ENCODE assay signal across 19 cellular contexts in the genomic region with DNA sequence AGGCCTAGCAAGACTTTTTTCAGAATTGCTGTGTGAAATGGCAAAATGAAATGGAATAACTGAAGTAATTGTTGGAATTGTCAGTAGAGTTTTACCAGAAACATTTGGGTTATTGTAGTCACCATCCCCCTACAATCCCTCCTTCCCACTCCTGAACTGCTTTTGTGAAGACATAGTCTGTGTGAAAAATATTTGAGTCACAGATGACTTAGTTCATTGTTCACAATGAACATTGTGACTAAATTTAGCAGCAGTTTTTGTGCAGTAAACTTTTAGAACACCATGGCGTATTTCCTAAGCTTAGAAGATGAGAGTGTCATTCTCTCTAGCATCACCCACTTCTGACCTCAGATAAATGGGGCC. TPM values are rescaled to one million over a fixed set of nuclear protein-coding genes. Genes with fewer than 3 reads are reported as not detected.
DNase-seq lines count a peak whose midpoint lies in the region; ATAC-seq, FAIRE-seq and TF ChIP-seq lines count a peak whose summit lies in the region.
"Had no signal": no experiment of that assay in that cellular context is flagged by ENCODE, and none has a peak within 500 bp of the region (broad histone marks: within the 10 kb centered on the region; RNA-seq: fewer than 3 reads in every experiment).

No MANE protein-coding gene starts in this region.

- no peak overlapping the region for H2BK12ac ChIP-seq in trophoblast cell (ENCODE audit: low read length)

- intact Hi-C loops in tibial artery (cut with DNase I; ENCODE audit: low total_unique reads) = loop anchor here (10.0 kb wide), 1 partner anchor 244 kb away; no protein-coding TSS in a partner anchor
- intact Hi-C loops in right cardiac atrium (cut with DNase I) = no loop called here

- no peaks in the 10 kb centered on the region for H3K79me2 ChIP-seq in GM23248 (ENCODE audit: insufficient read depth)
- no peaks in the 10 kb centered on the region for H3K79me2 ChIP-seq in trophoblast cell (ENCODE audit: control insufficient read depth, insufficient read depth, low read length, poor library complexity)

- H3K4me3 ChIP-seq in GM23248 (no peak overlapping the region), bronchial epithelial cell (ENCODE audit: low read depth, low read length) (no peak overlapping the region), trophoblast cell (ENCODE audit: low read depth, low read length) (no peak overlapping the region), tibial artery (no peak overlapping the region), right cardiac atrium (ENCODE audit: low read length) (no peak overlapping the region)
- H3K4me3 ChIP-seq: GM12878 had no signal

- H3K4me3 Mint-ChIP-seq in activated CD8-positive, alpha-beta memory T cell treated with anti-CD3 and anti-CD28 coated beads, Interleukin-2, amount 10 ng/mL, durations not matched to agents 7 days and 5 days = no peak overlapping the region
- no peak overlapping the region for H3K4me3 Mint-ChIP-seq in activated naive CD4-positive, alpha-beta T cell treated with anti-CD3 and anti-CD28 coated beads, Interleukin-2, amount 10 ng/mL, durations not matched to agents 7 days and 5 days

- H3K9me3 ChIP-seq in GM23248 (ENCODE audit: low read depth) = no peaks in the 10 kb centered on the region
- H3K9me3 ChIP-seq in trophoblast cell (ENCODE audit: insufficient read depth, low read depth, low read length) = peaks cover 5% of the 10 kb centered on the region
- H3K9me3 ChIP-seq in tibial artery = no peaks in the 10 kb centered on the region
- H3K9me3 ChIP-seq in right cardiac atrium (ENCODE audit: control insufficient read depth, low read length) = no peaks in the 10 kb centered on the region

- H3K14ac ChIP-seq in trophoblast cell (ENCODE audit: low read length) = no peak overlapping the region

- H3K4me1 ChIP-seq in GM23248 (ENCODE audit: insufficient read depth) (0 out of 2 replicates have a peak, but pooled peaks cover 6% of the 10 kb centered on the region), trophoblast cell (ENCODE audit: control insufficient read depth in 1 of 2, insufficient read depth in 2 of 2, low read length in 2 of 2) (peaks cover 3 to 8% of the 10 kb centered on the region in 2 experiments), tibial artery (no peaks in the 10 kb centered on the region), right cardiac atrium (ENCODE audit: control insufficient read depth, insufficient read depth, low read length) (no peaks in the 10 kb centered on the region)

- peaks cover 15% of the 10 kb centered on the region for H3K79me1 ChIP-seq in trophoblast cell (ENCODE audit: low read length)

- H3K36me3 ChIP-seq in GM23248 (ENCODE audit: low read depth) (no peaks in the 10 kb centered on the region), bronchial epithelial cell (ENCODE audit: control insufficient read depth, insufficient read depth, low read length) (no peaks in the 10 kb centered on the region), trophoblast cell (ENCODE audit: control insufficient read depth in 1 of 2, insufficient read depth in 2 of 2, low read length in 2 of 2) (no peaks in the 10 kb centered on the region), tibial artery (no peaks in the 10 kb centered on the region)

- CTCF ChIA-PET in activated CD8-positive, alpha-beta memory T cell treated with anti-CD3 and anti-CD28 coated beads, Interleukin-2, amount 10 ng/mL, durations not matched to agents 7 days and 5 days (lab: Charles Lee) = interaction anchor here (1.0 kb wide), 1 partner anchor 51 kb away, joined by 3 read pairs; no protein-coding TSS in a partner anchor
- CTCF ChIA-PET in activated naive CD4-positive, alpha-beta T cell treated with anti-CD3 and anti-CD28 coated beads, Interleukin-2, amount 10 ng/mL, durations not matched to agents 7 days and 5 days (lab: Charles Lee) = no interaction called here

- in situ Hi-C loops in GM23248 (cut with MboI) = no loop called here

- H3K27ac ChIP-seq in GM23248 (no peak overlapping the region), trophoblast cell (ENCODE audit: low read depth, low read length) (peak overlapping the region; percentile 75), tibial artery (no peak overlapping the region), right cardiac atrium (ENCODE audit: low read length) (no peak overlapping the region)
- H3K27ac ChIP-seq: C4-2B, KMS-11 had no signal

- TF ChIP-seq CTCF in bronchial epithelial cell (IDR thresholded peaks at IDR 0.05; ENCODE audit: insufficient read depth, low read length, severe bottlenecking) (no peak), tibial artery (IDR thresholded peaks at IDR 0.05) (no peak)

- H4K20me1 ChIP-seq in GM23248 (ENCODE audit: insufficient read depth) = no peaks in the 10 kb centered on the region

- 0 out of 2 replicates have a peak overlapping the region, but pooled peaks have one; percentile 3 for H3K9ac ChIP-seq in GM23248
- H3K9ac ChIP-seq in trophoblast cell (ENCODE audit: low read length) = no peak overlapping the region
- H3K9ac ChIP-seq: KMS-11 had no signal

- no peak overlapping the region for H3K23ac ChIP-seq in trophoblast cell (ENCODE audit: low read length)

- H3K4me1 Mint-ChIP-seq in activated CD8-positive, alpha-beta memory T cell treated with anti-CD3 and anti-CD28 coated beads, Interleukin-2, amount 10 ng/mL, durations not matched to agents 7 days and 5 days = no peaks in the 10 kb centered on the region
- H3K4me1 Mint-ChIP-seq in activated naive CD4-positive, alpha-beta T cell treated with anti-CD3 and anti-CD28 coated beads, Interleukin-2, amount 10 ng/mL, durations not matched to agents 7 days and 5 days = no peaks in the 10 kb centered on the region

- H3K4ac ChIP-seq in trophoblast cell (ENCODE audit: low read depth, low read length) = no peak overlapping the region

- FAIRE-seq in bronchial epithelial cell (lab: Jason Lieb, UNC) = no peak
- FAIRE-seq: GM12878, H54, HepG2 had no signal

- H2AFZ ChIP-seq in GM23248 (no peak overlapping the region), trophoblast cell (ENCODE audit: insufficient read depth, low read length, poor library complexity) (no peak overlapping the region)

- no peak overlapping the region for H3K27ac Mint-ChIP-seq in activated CD8-positive, alpha-beta memory T cell treated with anti-CD3 and anti-CD28 coated beads, Interleukin-2, amount 10 ng/mL, durations not matched to agents 7 days and 5 days
- no peak overlapping the region for H3K27ac Mint-ChIP-seq in activated naive CD4-positive, alpha-beta T cell treated with anti-CD3 and anti-CD28 coated beads, Interleukin-2, amount 10 ng/mL, durations not matched to agents 7 days and 5 days

- no peak overlapping the region for H2BK120ac ChIP-seq in trophoblast cell (ENCODE audit: insufficient read depth, low read length, poor library complexity)

- H2AK5ac ChIP-seq in trophoblast cell (ENCODE audit: low read length) = no peak overlapping the region

- H3K18ac ChIP-seq in trophoblast cell (ENCODE audit: low read length) = no peak overlapping the region

- no peaks in the 10 kb centered on the region; the same call in 1 of the 2 replicates for H3F3A ChIP-seq in GM23248 (ENCODE audit: insufficient read depth)

- no peak overlapping the region for H4K12ac ChIP-seq in trophoblast cell (ENCODE audit: low read depth, low read length)

- no peak overlapping the region for H4K8ac ChIP-seq in trophoblast cell (ENCODE audit: low read depth, low read length)

- H3K36me3 Mint-ChIP-seq in activated CD8-positive, alpha-beta memory T cell treated with anti-CD3 and anti-CD28 coated beads, Interleukin-2, amount 10 ng/mL, durations not matched to agents 7 days and 5 days = peaks cover 1% of the 10 kb centered on the region
- H3K36me3 Mint-ChIP-seq in activated naive CD4-positive, alpha-beta T cell treated with anti-CD3 and anti-CD28 coated beads, Interleukin-2, amount 10 ng/mL, durations not matched to agents 7 days and 5 days = no peaks in the 10 kb centered on the region

- H2BK5ac ChIP-seq in trophoblast cell (ENCODE audit: low read depth, low read length, poor library complexity) = no peak overlapping the region

- peaks cover 6% of the 10 kb centered on the region for H3K9me3 Mint-ChIP-seq in activated CD8-positive, alpha-beta memory T cell treated with anti-CD3 and anti-CD28 coated beads, Interleukin-2, amount 10 ng/mL, durations not matched to agents 7 days and 5 days (ENCODE audit: low read depth)
- H3K9me3 Mint-ChIP-seq in activated naive CD4-positive, alpha-beta T cell treated with anti-CD3 and anti-CD28 coated beads, Interleukin-2, amount 10 ng/mL, durations not matched to agents 7 days and 5 days = peaks cover 1% of the 10 kb centered on the region

- 44 to 50% methylated on average over 1 of the region's 1 CpG for WGBS in GM23248 (ENCODE audit: low coverage in 1 of 2, low lambda C conversion rate in 2 of 2, missing lambda C conversion rate in 2 of 2), 2 experiments
- no CpG with 5 or more reads among the region's 1 CpG for WGBS in trophoblast cell (ENCODE audit: extremely low coverage, insufficient coverage, insufficient read length)
- WGBS in right cardiac atrium = 35% methylated on average over 1 of the region's 1 CpG

- DNase-seq in GM23248 (peak; percentile 18), bronchial epithelial cell (ENCODE audit: low read depth) (peak; percentile 4), trophoblast cell (no peak), tibial artery (no peak), right cardiac atrium (no peak)
- no peak for DNase-seq in activated CD8-positive, alpha-beta memory T cell treated with anti-CD3 and anti-CD28 coated beads, Interleukin-2, amount 10 ng/mL, durations not matched to agents 7 days and 5 days
- no peak for DNase-seq in activated naive CD4-positive, alpha-beta T cell treated with anti-CD3 and anti-CD28 coated beads, Interleukin-2, amount 10 ng/mL, durations not matched to agents 7 days and 5 days
- DNase-seq: DMS79, NCI-H1105, NCI-H187 treated with DMSO at 0.1 percent for 48 hours, NCI-H2171, NCI-H510A, RPMI8226 had no signal

- H3K27me3 ChIP-seq in GM23248 (replicated peaks; ENCODE audit: insufficient read depth) (peaks cover 8% of the 10 kb centered on the region; the same call in 1 of the 2 replicates), bronchial epithelial cell (ENCODE audit: control insufficient read depth, insufficient read depth, low read length) (no peaks in the 10 kb centered on the region), trophoblast cell (ENCODE audit: insufficient read depth, low read length) (no peaks in the 10 kb centered on the region), tibial artery (no peaks in the 10 kb centered on the region), right cardiac atrium (ENCODE audit: control insufficient read depth, insufficient read depth) (no peaks in the 10 kb centered on the region)

- ATAC-seq in right cardiac atrium = no peak
- no peak for ATAC-seq in activated CD8-positive, alpha-beta memory T cell treated with anti-CD3 and anti-CD28 coated beads, Interleukin-2, amount 10 ng/mL, durations not matched to agents 7 days and 5 days
- ATAC-seq: HepG2 had no signal

- H3K9me2 ChIP-seq in GM23248 (ENCODE audit: insufficient read depth) = no peaks in the 10 kb centered on the region

- no peak overlapping the region for H3K4me2 ChIP-seq in GM23248 (ENCODE audit: unreplicated experiment)
- H3K4me2 ChIP-seq in trophoblast cell (ENCODE audit: low read length) = no peak overlapping the region
- H3K4me2 ChIP-seq: KMS-11 had no signal

- peaks cover 28% of the 10 kb centered on the region for H3K27me3 Mint-ChIP-seq in activated CD8-positive, alpha-beta memory T cell treated with anti-CD3 and anti-CD28 coated beads, Interleukin-2, amount 10 ng/mL, durations not matched to agents 7 days and 5 days
- peaks cover 14% of the 10 kb centered on the region for H3K27me3 Mint-ChIP-seq in activated naive CD4-positive, alpha-beta T cell treated with anti-CD3 and anti-CD28 coated beads, Interleukin-2, amount 10 ng/mL, durations not matched to agents 7 days and 5 days

- no peak overlapping the region for H4K91ac ChIP-seq in trophoblast cell (ENCODE audit: low read depth, low read length)

RNA-seq across cellular contexts. Expression of gene OTOR, which starts 11.0 kb away (rescaled TPM):
- not detected in 2 replicates for total RNA-seq in GM23248 (2014; rRNA removed; shearing (Covaris generic))
- not detected in 2 replicates for polyA plus RNA-seq in GM23248 (2016; fragmentation: Nextera tagmentation; extraction: Ambion mirVana)
- not detected in 2 replicates for total RNA-seq in bronchial epithelial cell
- 0.11 and 0.14 TPM in 2 replicates for polyA plus RNA-seq in trophoblast cell (2013)
- not detected for total RNA-seq in right cardiac atrium
- polyA plus RNA-seq in right cardiac atrium = not detected
- not detected for total RNA-seq in activated CD8-positive, alpha-beta memory T cell treated with anti-CD3 and anti-CD28 coated beads, Interleukin-2, amount 10 ng/mL, durations not matched to agents 7 days and 5 days
- total RNA-seq: G401, GM12878, HepG2 had no signal
- polyA plus RNA-seq: GM12878, HepG2 had no signal

RNA-seq across cellular contexts. Expression of gene SNRPB2, which starts 29.3 kb away (rescaled TPM):
- 47.2 and 69.8 TPM in 2 replicates for total RNA-seq in GM23248 (2014; rRNA removed; shearing (Covaris generic))
- polyA plus RNA-seq in GM23248 (2016; fragmentation: Nextera tagmentation; extraction: Ambion mirVana) (99.8 and 101 TPM in 2 replicates), right cardiac atrium (50.8 TPM)
- total RNA-seq in bronchial epithelial cell (26.6 and 47.7 TPM in 2 replicates), right cardiac atrium (10 to 100 TPM; 31.8 to 39.5 (median 35.3) TPM)
- 127 and 129 TPM in 2 replicates for polyA plus RNA-seq in trophoblast cell (2013)
- 10 to 100 TPM; 86.1 to 99.6 TPM for total RNA-seq in activated CD8-positive, alpha-beta memory T cell treated with anti-CD3 and anti-CD28 coated beads, Interleukin-2, amount 10 ng/mL, durations not matched to agents 7 days and 5 days

Comparison
In these comparisons a context has a peak if more than half of its experiments do, and no peak if none do; other contexts are left out.
1. DNase-seq: peak in GM23248 (single experiment) and bronchial epithelial cell (single experiment); none in trophoblast cell (0 of 2), tibial artery (0 of 2), right cardiac atrium (0 of 3), activated CD8-positive, alpha-beta memory T cell treated with anti-CD3 and anti-CD28 coated beads, Interleukin-2, amount 10 ng/mL, durations not matched to agents 7 days and 5 days (single experiment) and activated naive CD4-positive, alpha-beta T cell treated with anti-CD3 and anti-CD28 coated beads, Interleukin-2, amount 10 ng/mL, durations not matched to agents 7 days and 5 days (single experiment).